ENCODE assay signal across 24 cellular contexts in genomic region chr4:16442296-16442695, GRCh38.
DNase-seq lines count a peak whose midpoint lies in the region; ATAC-seq, FAIRE-seq and TF ChIP-seq lines count a peak whose summit lies in the region.
"Had no signal": no experiment of that assay in that cellular context is flagged by ENCODE, and none has a peak within 500 bp of the region (broad histone marks: within the 10 kb centered on the region; RNA-seq: fewer than 3 reads in every experiment).

No MANE protein-coding gene starts in this region.

- H3K27ac ChIP-seq in PC-3 (ENCODE audit: low read length) (peak overlapping the region; percentile 56), astrocyte (ENCODE audit: low read depth, low read length) (no peak overlapping the region)
- H3K27ac ChIP-seq: 22Rv1, BLaER1, C4-2B, GM23248 had no signal

- H3K27ac Mint-ChIP-seq in astrocyte (ENCODE audit: unreplicated experiment) (no peak overlapping the region), nephron progenitor cell (no peak overlapping the region)
- H3K27ac Mint-ChIP-seq in activated naive CD4-positive, alpha-beta T cell treated with anti-CD3 and anti-CD28 coated beads, Interleukin-2, amount 10 ng/mL, durations not matched to agents 7 days and 5 days: no peak overlapping the region
- H3K27ac Mint-ChIP-seq: B cell; CD4-positive, CD25-positive, alpha-beta regulatory T cell; CD8-positive, alpha-beta T cell; H9 had no signal

- H3K9me3 Mint-ChIP-seq in astrocyte (ENCODE audit: unreplicated experiment): no peaks in the 10 kb centered on the region
- H3K9me3 Mint-ChIP-seq in activated naive CD4-positive, alpha-beta T cell treated with anti-CD3 and anti-CD28 coated beads, Interleukin-2, amount 10 ng/mL, durations not matched to agents 7 days and 5 days: peaks cover 5% of the 10 kb centered on the region
- H3K9me3 Mint-ChIP-seq in nephron progenitor cell: peaks cover 13% of the 10 kb centered on the region

- POLR2A ChIA-PET in PC-3 (lab: Charles Lee; ENCODE audit: unreplicated experiment): no interaction called here

- intact Hi-C loops in PC-3 (cut with micrococcal nuclease): no loop called here

- no peaks in the 10 kb centered on the region for H3F3A ChIP-seq in PC-3 (ENCODE audit: low read length, unreplicated experiment)

- H3K4me1 Mint-ChIP-seq in astrocyte (ENCODE audit: low read depth, unreplicated experiment): peaks cover 21% of the 10 kb centered on the region
- H3K4me1 Mint-ChIP-seq in activated naive CD4-positive, alpha-beta T cell treated with anti-CD3 and anti-CD28 coated beads, Interleukin-2, amount 10 ng/mL, durations not matched to agents 7 days and 5 days: no peaks in the 10 kb centered on the region
- H3K4me1 Mint-ChIP-seq in nephron progenitor cell: peaks cover 7% of the 10 kb centered on the region
- H3K4me1 Mint-ChIP-seq: B cell; CD4-positive, CD25-positive, alpha-beta regulatory T cell had no signal

- H4K20me1 ChIP-seq in PC-3 (ENCODE audit: low read length): no peaks in the 10 kb centered on the region
- H4K20me1 ChIP-seq in astrocyte (ENCODE audit: insufficient read depth, low read length): no peaks in the 10 kb centered on the region
- H4K20me1 ChIP-seq: BLaER1 had no signal

- TF ChIP-seq CTCF in PC-3 (conservative IDR thresholded peaks at IDR 0.05; ENCODE audit: low read depth, low read length) (no peak), astrocyte (IDR thresholded peaks at IDR 0.05; ENCODE audit: insufficient read depth, low read depth, low read length) (no peak), nephron progenitor cell (IDR thresholded peaks at IDR 0.05) (no peak)

- no peaks in the 10 kb centered on the region for H3K9me2 ChIP-seq in PC-3 (replicated peaks; ENCODE audit: low read length)

- DNase-seq in H4 (ENCODE audit: low spot score) (peak; percentile 26), PC-3 (peak; percentile 59), astrocyte (ENCODE audit: low read depth) (peak; percentile 7), kidney tubule cell (ENCODE audit: low spot score) (peak; percentile 6), nephron progenitor cell (no peak), GM19240 (ENCODE audit: insufficient read length, low spot score) (no peak)
- DNase-seq in activated naive CD4-positive, alpha-beta T cell treated with anti-CD3 and anti-CD28 coated beads, Interleukin-2, amount 10 ng/mL, durations not matched to agents 7 days and 5 days: no peak
- no peak for DNase-seq in stimulated activated CD4-positive, alpha-beta T cell treated with anti-CD3 and anti-CD28 coated beads, Interleukin-2, amount 100 ng/mL, for 24 hours
- DNase-seq: Caco-2; CD4-positive, CD25-positive, alpha-beta regulatory T cell; CD8-positive, alpha-beta T cell; DMS153; DND-41; GM23248; H9 had no signal

- no peak for FAIRE-seq in astrocyte (lab: Jason Lieb, UNC)
- FAIRE-seq: A204.1, G401.6, GM12892, H1 had no signal

- H3K36me3 Mint-ChIP-seq in astrocyte (ENCODE audit: low read depth, unreplicated experiment): no peaks in the 10 kb centered on the region
- no peaks in the 10 kb centered on the region for H3K36me3 Mint-ChIP-seq in activated naive CD4-positive, alpha-beta T cell treated with anti-CD3 and anti-CD28 coated beads, Interleukin-2, amount 10 ng/mL, durations not matched to agents 7 days and 5 days
- H3K36me3 Mint-ChIP-seq in nephron progenitor cell (ENCODE audit: low read depth): peaks cover 6% of the 10 kb centered on the region
- H3K36me3 Mint-ChIP-seq: CD4-positive, CD25-positive, alpha-beta regulatory T cell; CD8-positive, alpha-beta T cell had no signal

- H3K4me3 ChIP-seq in PC-3 (ENCODE audit: low read length) (no peak overlapping the region), astrocyte (ENCODE audit: insufficient read depth, low read depth, low read length) (no peak overlapping the region)
- H3K4me3 ChIP-seq: BLaER1, GM23248 had no signal

- H3K4me2 ChIP-seq in PC-3 (ENCODE audit: low read length): peak overlapping the region; percentile 18; the same call in 1 of the 2 replicates
- no peak overlapping the region for H3K4me2 ChIP-seq in astrocyte (ENCODE audit: low read length)
- H3K4me2 ChIP-seq: BLaER1 had no signal

- H3K4me3 Mint-ChIP-seq in astrocyte (ENCODE audit: unreplicated experiment) (no peak overlapping the region), nephron progenitor cell (no peak overlapping the region)
- no peak overlapping the region for H3K4me3 Mint-ChIP-seq in activated naive CD4-positive, alpha-beta T cell treated with anti-CD3 and anti-CD28 coated beads, Interleukin-2, amount 10 ng/mL, durations not matched to agents 7 days and 5 days
- H3K4me3 Mint-ChIP-seq: B cell; CD4-positive, CD25-positive, alpha-beta regulatory T cell; CD8-positive, alpha-beta T cell; H9 had no signal

- H3K36me3 ChIP-seq in PC-3 (ENCODE audit: low read depth, low read length) (no peaks in the 10 kb centered on the region; the same call in 1 of the 2 replicates), astrocyte (ENCODE audit: insufficient read depth, low read length) (no peaks in the 10 kb centered on the region)
- H3K36me3 ChIP-seq: BLaER1 had no signal

- H3K9me3 ChIP-seq in PC-3 (ENCODE audit: low read length): no peaks in the 10 kb centered on the region
- peaks cover under 1% of the 10 kb centered on the region for H3K9me3 ChIP-seq in astrocyte (ENCODE audit: insufficient read depth, low read depth, low read length)
- H3K9me3 ChIP-seq: Caco-2 had no signal

- H2AFZ ChIP-seq in PC-3 (ENCODE audit: low read length) (no peak overlapping the region), astrocyte (ENCODE audit: low read depth, low read length) (no peak overlapping the region)
- H2AFZ ChIP-seq: GM23248 had no signal

- peaks cover 10% of the 10 kb centered on the region for H3K4me1 ChIP-seq in PC-3 (ENCODE audit: insufficient read depth, low read length)
- peaks cover 11% of the 10 kb centered on the region for H3K4me1 ChIP-seq in astrocyte (ENCODE audit: insufficient read depth, low read length)
- H3K4me1 ChIP-seq: BLaER1, Caco-2 had no signal

- H3K27me3 Mint-ChIP-seq in astrocyte (ENCODE audit: low read depth, unreplicated experiment) (peaks cover 12% of the 10 kb centered on the region), nephron progenitor cell (ENCODE audit: low read depth, poor library complexity) (no peaks in the 10 kb centered on the region)
- H3K27me3 Mint-ChIP-seq in activated naive CD4-positive, alpha-beta T cell treated with anti-CD3 and anti-CD28 coated beads, Interleukin-2, amount 10 ng/mL, durations not matched to agents 7 days and 5 days: no peaks in the 10 kb centered on the region
- H3K27me3 Mint-ChIP-seq: B cell; CD4-positive, CD25-positive, alpha-beta regulatory T cell had no signal

- CTCF ChIA-PET in PC-3 (lab: Charles Lee): no interaction called here
- CTCF ChIA-PET in activated naive CD4-positive, alpha-beta T cell treated with anti-CD3 and anti-CD28 coated beads, Interleukin-2, amount 10 ng/mL, durations not matched to agents 7 days and 5 days (lab: Charles Lee): interaction anchor here (2.4 kb wide), 1 partner anchor 151 kb away, joined by 11 read pairs; no protein-coding TSS in a partner anchor

- BruUV-seq in PC-3 (replicated peaks; lab: Mats Ljungman, UMichigan): no TSS peak

- peak; percentile 83 for ATAC-seq in PC-3
- ATAC-seq: CD8-positive, alpha-beta T cell; HCT116 had no signal

- H3K27me3 ChIP-seq in PC-3 (ENCODE audit: low read length) (no peaks in the 10 kb centered on the region), astrocyte (ENCODE audit: insufficient read depth, low read length) (no peaks in the 10 kb centered on the region)
- H3K27me3 ChIP-seq: BLaER1 had no signal

- no peaks in the 10 kb centered on the region for H3K79me2 ChIP-seq in PC-3 (ENCODE audit: low read length)
- no peaks in the 10 kb centered on the region for H3K79me2 ChIP-seq in astrocyte (ENCODE audit: insufficient read depth, low read length)

- H3K9ac ChIP-seq in PC-3 (ENCODE audit: low read length) (no peak overlapping the region), astrocyte (ENCODE audit: low read length) (no peak overlapping the region)
- H3K9ac ChIP-seq: BLaER1, GM23248 had no signal

Comparison
In these comparisons a context has a peak if more than half of its experiments do, and no peak if none do; other contexts are left out.
1. DNase-seq: peak in H4 (single experiment), PC-3 (single experiment), astrocyte (single experiment) and kidney tubule cell (single experiment); none in activated naive CD4-positive, alpha-beta T cell treated with anti-CD3 and anti-CD28 coated beads, Interleukin-2, amount 10 ng/mL, durations not matched to agents 7 days and 5 days (single experiment), stimulated activated CD4-positive, alpha-beta T cell treated with anti-CD3 and anti-CD28 coated beads, Interleukin-2, amount 100 ng/mL, for 24 hours (0 of 2), nephron progenitor cell (single experiment) and GM19240 (single experiment).